ENCODE assay signal across 1 cellular context in the genomic region with DNA sequence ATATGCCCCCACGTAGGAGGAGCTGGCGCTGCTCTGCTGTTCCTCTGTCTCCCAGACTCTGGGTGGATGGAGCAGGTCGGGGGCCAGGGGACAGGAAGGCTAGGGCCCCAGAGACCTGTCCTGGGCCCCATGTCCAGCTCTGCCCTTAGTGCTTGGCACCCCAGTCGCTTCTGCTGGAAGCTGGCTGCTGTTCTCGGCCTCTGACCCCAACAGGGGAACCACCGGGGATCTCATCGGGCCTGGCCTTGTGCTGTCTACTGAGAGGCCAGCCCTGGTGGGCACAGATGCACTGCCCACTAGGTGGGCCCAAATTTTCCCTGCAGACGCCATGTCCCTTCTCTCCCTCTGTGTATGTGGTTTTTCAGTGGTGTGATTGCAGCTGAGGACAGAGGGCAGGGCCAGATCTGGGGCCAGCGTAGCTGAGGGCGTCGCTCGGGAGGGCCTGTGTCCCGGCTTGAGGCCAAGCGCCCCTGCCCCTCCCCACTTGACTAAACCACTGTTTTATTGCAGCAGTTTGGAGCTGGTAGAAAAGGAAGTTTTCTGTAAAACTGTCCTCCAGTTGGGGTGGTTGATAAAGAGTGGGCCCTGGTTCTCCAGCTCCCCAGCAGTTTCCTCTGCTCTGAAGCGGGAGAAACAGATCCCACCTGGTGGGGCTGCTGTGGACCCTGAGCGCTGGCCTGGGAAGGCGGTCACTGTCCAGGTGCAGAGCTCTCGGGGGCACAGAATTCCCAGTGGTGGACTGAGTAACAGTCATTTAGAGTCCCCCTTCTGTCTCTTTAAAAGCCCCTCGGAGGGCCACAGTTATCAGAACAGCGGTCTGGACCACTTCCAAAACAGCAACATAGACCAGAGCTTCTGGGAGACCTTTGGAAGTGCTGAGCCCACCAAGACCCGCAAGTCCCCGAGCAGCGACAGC.
TF ChIP-seq lines count a peak whose summit lies in the region.

No MANE protein-coding gene starts in this region.

TF ChIP-seq in H1, 55 proteins besides CTCF, POLR2A, EP300 and RAD21:
- TF ChIP-seq CHD1 (IDR thresholded peaks at IDR 0.05; ENCODE audit: low read depth, low read length) (no peak), HDAC2 (IDR thresholded peaks at IDR 0.05; ENCODE audit: borderline replicate concordance in 1 of 2, low read depth in 2 of 2, low read length in 2 of 2) (no peak), HDAC6 (IDR thresholded peaks at IDR 0.05; ENCODE audit: low read depth, low read length) (no peak), EGR1 (IDR thresholded peaks at IDR 0.05; ENCODE audit: borderline replicate concordance, low read depth, low read length) (no peak), KDM5A (IDR thresholded peaks at IDR 0.05; ENCODE audit: low read length) (no peak), KDM4A (IDR thresholded peaks at IDR 0.05; ENCODE audit: low read depth, low read length, severe bottlenecking) (no peak), PHF8 (conservative IDR thresholded peaks at IDR 0.05; ENCODE audit: low read depth, low read length) (no peak), BRCA1 (IDR thresholded peaks at IDR 0.05; ENCODE audit: low read depth, low read length) (no peak), CHD2 (IDR thresholded peaks at IDR 0.05; ENCODE audit: low read length) (no peak), SIX5 (IDR thresholded peaks at IDR 0.05; ENCODE audit: low read depth, low read length) (no peak), BACH1 (IDR thresholded peaks at IDR 0.05; ENCODE audit: low read length) (no peak), JUND (IDR thresholded peaks at IDR 0.05; ENCODE audit: low read length) (no peak), NRF1 (IDR thresholded peaks at IDR 0.05; ENCODE audit: low read depth, low read length) (no peak), NANOG (IDR thresholded peaks at IDR 0.05; ENCODE audit: insufficient read depth, low read depth, low read length, poor library complexity, severe bottlenecking) (no peak)
- TF ChIP-seq, protein P1, sequence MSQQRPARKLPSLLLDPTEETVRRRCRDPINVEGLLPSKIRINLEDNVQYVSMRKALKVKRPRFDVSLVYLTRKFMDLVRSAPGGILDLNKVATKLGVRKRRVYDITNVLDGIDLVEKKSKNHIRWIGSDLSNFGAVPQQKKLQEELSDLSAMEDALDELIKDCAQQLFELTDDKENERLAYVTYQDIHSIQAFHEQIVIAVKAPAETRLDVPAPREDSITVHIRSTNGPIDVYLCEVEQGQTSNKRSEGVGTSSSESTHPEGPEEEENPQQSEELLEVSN (IDR thresholded peaks at IDR 0.05), result no peak
- TF ChIP-seq, protein P2, sequence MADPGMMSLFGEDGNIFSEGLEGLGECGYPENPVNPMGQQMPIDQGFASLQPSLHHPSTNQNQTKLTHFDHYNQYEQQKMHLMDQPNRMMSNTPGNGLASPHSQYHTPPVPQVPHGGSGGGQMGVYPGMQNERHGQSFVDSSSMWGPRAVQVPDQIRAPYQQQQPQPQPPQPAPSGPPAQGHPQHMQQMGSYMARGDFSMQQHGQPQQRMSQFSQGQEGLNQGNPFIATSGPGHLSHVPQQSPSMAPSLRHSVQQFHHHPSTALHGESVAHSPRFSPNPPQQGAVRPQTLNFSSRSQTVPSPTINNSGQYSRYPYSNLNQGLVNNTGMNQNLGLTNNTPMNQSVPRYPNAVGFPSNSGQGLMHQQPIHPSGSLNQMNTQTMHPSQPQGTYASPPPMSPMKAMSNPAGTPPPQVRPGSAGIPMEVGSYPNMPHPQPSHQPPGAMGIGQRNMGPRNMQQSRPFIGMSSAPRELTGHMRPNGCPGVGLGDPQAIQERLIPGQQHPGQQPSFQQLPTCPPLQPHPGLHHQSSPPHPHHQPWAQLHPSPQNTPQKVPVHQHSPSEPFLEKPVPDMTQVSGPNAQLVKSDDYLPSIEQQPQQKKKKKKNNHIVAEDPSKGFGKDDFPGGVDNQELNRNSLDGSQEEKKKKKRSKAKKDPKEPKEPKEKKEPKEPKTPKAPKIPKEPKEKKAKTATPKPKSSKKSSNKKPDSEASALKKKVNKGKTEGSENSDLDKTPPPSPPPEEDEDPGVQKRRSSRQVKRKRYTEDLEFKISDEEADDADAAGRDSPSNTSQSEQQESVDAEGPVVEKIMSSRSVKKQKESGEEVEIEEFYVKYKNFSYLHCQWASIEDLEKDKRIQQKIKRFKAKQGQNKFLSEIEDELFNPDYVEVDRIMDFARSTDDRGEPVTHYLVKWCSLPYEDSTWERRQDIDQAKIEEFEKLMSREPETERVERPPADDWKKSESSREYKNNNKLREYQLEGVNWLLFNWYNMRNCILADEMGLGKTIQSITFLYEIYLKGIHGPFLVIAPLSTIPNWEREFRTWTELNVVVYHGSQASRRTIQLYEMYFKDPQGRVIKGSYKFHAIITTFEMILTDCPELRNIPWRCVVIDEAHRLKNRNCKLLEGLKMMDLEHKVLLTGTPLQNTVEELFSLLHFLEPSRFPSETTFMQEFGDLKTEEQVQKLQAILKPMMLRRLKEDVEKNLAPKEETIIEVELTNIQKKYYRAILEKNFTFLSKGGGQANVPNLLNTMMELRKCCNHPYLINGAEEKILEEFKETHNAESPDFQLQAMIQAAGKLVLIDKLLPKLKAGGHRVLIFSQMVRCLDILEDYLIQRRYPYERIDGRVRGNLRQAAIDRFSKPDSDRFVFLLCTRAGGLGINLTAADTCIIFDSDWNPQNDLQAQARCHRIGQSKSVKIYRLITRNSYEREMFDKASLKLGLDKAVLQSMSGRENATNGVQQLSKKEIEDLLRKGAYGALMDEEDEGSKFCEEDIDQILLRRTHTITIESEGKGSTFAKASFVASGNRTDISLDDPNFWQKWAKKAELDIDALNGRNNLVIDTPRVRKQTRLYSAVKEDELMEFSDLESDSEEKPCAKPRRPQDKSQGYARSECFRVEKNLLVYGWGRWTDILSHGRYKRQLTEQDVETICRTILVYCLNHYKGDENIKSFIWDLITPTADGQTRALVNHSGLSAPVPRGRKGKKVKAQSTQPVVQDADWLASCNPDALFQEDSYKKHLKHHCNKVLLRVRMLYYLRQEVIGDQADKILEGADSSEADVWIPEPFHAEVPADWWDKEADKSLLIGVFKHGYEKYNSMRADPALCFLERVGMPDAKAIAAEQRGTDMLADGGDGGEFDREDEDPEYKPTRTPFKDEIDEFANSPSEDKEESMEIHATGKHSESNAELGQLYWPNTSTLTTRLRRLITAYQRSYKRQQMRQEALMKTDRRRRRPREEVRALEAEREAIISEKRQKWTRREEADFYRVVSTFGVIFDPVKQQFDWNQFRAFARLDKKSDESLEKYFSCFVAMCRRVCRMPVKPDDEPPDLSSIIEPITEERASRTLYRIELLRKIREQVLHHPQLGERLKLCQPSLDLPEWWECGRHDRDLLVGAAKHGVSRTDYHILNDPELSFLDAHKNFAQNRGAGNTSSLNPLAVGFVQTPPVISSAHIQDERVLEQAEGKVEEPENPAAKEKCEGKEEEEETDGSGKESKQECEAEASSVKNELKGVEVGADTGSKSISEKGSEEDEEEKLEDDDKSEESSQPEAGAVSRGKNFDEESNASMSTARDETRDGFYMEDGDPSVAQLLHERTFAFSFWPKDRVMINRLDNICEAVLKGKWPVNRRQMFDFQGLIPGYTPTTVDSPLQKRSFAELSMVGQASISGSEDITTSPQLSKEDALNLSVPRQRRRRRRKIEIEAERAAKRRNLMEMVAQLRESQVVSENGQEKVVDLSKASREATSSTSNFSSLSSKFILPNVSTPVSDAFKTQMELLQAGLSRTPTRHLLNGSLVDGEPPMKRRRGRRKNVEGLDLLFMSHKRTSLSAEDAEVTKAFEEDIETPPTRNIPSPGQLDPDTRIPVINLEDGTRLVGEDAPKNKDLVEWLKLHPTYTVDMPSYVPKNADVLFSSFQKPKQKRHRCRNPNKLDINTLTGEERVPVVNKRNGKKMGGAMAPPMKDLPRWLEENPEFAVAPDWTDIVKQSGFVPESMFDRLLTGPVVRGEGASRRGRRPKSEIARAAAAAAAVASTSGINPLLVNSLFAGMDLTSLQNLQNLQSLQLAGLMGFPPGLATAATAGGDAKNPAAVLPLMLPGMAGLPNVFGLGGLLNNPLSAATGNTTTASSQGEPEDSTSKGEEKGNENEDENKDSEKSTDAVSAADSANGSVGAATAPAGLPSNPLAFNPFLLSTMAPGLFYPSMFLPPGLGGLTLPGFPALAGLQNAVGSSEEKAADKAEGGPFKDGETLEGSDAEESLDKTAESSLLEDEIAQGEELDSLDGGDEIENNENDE (IDR thresholded peaks at IDR 0.05; ENCODE audit: insufficient replicate concordance, low read length), result no peak
